ENCODE assay signal across 8 cellular contexts in genomic region chr6:26568601-26569432, GRCh38. TPM values are rescaled to one million over a fixed set of nuclear protein-coding genes. Genes with fewer than 3 reads are reported as not detected.
A peak's percentile ranks its signal among the peaks of the same experiment; 100 is the strongest.
DNase-seq lines count a peak whose midpoint lies in the region; FAIRE-seq and TF ChIP-seq lines count a peak whose summit lies in the region.

No MANE protein-coding gene starts in this region.

- H3K36me3 Mint-ChIP-seq in neural crest cell (ENCODE audit: low read depth) = peaks cover 9% of the 10 kb centered on the region

- peaks cover 19% of the 10 kb centered on the region for H3K4me1 Mint-ChIP-seq in neural crest cell

- H3K9ac ChIP-seq in stomach smooth muscle (ENCODE audit: low read length in 2 of 2) = peak overlapping the region; percentile 43 to 65

- peak; percentile 53 for FAIRE-seq in H54 (lab: Jason Lieb, UNC)

- peak overlapping the region; percentile 65 for H3K27ac Mint-ChIP-seq in neural crest cell (ENCODE audit: unreplicated experiment)

- peak overlapping the region; percentile 61 for H3K4me3 ChIP-seq in MG63
- peak overlapping the region; percentile 78 to 86 for H3K4me3 ChIP-seq in foreskin fibroblast (ENCODE audit: low read depth in 1 of 2, low read length in 2 of 2)
- peak overlapping the region; percentile 77 to 89 for H3K4me3 ChIP-seq in stomach smooth muscle (ENCODE audit: low read length in 2 of 2)

- peak overlapping the region; percentile 4 for H3K27ac ChIP-seq in stomach smooth muscle (ENCODE audit: low read length)

- peak; percentile 29 for TF ChIP-seq CTCF in foreskin fibroblast (IDR thresholded peaks at IDR 0.05; ENCODE audit: low read depth, low read length)
- peak; percentile 46 for TF ChIP-seq CTCF in neural crest cell (conservative IDR thresholded peaks at IDR 0.05)

- H3K36me3 ChIP-seq in MG63 (no peaks in the 10 kb centered on the region), stomach smooth muscle (ENCODE audit: control insufficient read depth in 2 of 2, insufficient read depth in 2 of 2, low read length in 2 of 2) (no peaks in the 10 kb centered on the region)

- H3K9me3 ChIP-seq in MG63 (no peaks in the 10 kb centered on the region), stomach smooth muscle (ENCODE audit: control insufficient read depth in 2 of 2, low read length in 2 of 2) (no peaks in the 10 kb centered on the region)

- H3K27me3 Mint-ChIP-seq in neural crest cell (ENCODE audit: low read depth) = peaks cover 39% of the 10 kb centered on the region

- peak; percentile 94 for DNase-seq in DMS53 (lab: John Stamatoyannopoulos, UW)
- DNase-seq in H54 (ENCODE audit: insufficient read length, low spot score) = no peak
- peak; percentile 69 for DNase-seq in MG63
- DNase-seq in activated effector memory CD4-positive, alpha-beta T cell treated with Interleukin-2 at 50 U/mL for 16 hours = peak; percentile 96
- DNase-seq in foreskin fibroblast = peak; percentile 68 to 91
- DNase-seq in neural crest cell (ENCODE audit: low read depth, low spot score) = peak; percentile 98

- peaks cover 6% of the 10 kb centered on the region for H3K9me3 Mint-ChIP-seq in neural crest cell

- peaks cover 4% of the 10 kb centered on the region for H3K4me1 ChIP-seq in stomach smooth muscle (ENCODE audit: control insufficient read depth, insufficient read depth, low read length)

- H3K27me3 ChIP-seq in MG63 (no peaks in the 10 kb centered on the region), stomach smooth muscle (ENCODE audit: control insufficient read depth in 1 of 2, insufficient read depth in 2 of 2, low read length in 2 of 2) (no peaks in the 10 kb centered on the region)

- H3K4me3 Mint-ChIP-seq in neural crest cell = peak overlapping the region; percentile 93

- no peak for TF ChIP-seq POLR2A in H54 (IDR thresholded peaks at IDR 0.05; ENCODE audit: low read depth, low read length)
- 0 out of 2 replicates have a peak, but pooled peaks have one; percentile 27 for TF ChIP-seq POLR2A in Raji (IDR thresholded peaks at IDR 0.05; ENCODE audit: insufficient read depth, low read depth, low read length)

RNA-seq across cellular contexts. Expression of gene ABT1, which starts 27.9 kb away (rescaled TPM):
- 21.8 and 22.6 TPM in 2 replicates for total RNA-seq in MG63 (2014; rRNA removed; shearing (Covaris generic); ENCODE audit: low replicate concordance)
- 24.8 and 26.3 TPM in 2 replicates for total RNA-seq in neural crest cell

RNA-seq across cellular contexts. Expression of gene HMGN4, which starts 30.7 kb away (rescaled TPM):
- total RNA-seq in MG63 (2014; rRNA removed; shearing (Covaris generic); ENCODE audit: low replicate concordance) = 70.7 and 71.8 TPM in 2 replicates
- 49.7 and 50.1 TPM in 2 replicates for total RNA-seq in neural crest cell
